ENCODE assay signal across 19 cellular contexts in genomic region chr1:224879404-224879803, GRCh38. TPM values are rescaled to one million over a fixed set of nuclear protein-coding genes. Genes with fewer than 3 reads are reported as not detected.
DNase-seq lines count a peak whose midpoint lies in the region; TF ChIP-seq lines count a peak whose summit lies in the region.
"Had no signal": no experiment of that assay in that cellular context is flagged by ENCODE, and none has a peak within 500 bp of the region (broad histone marks: within the 10 kb centered on the region; RNA-seq: fewer than 3 reads in every experiment).

No MANE protein-coding gene starts in this region.

- H2AFZ ChIP-seq in fibroblast of lung (ENCODE audit: low read length), result no peak overlapping the region
- H2AFZ ChIP-seq: PC-9 had no signal

- CTCF ChIA-PET in Caco-2 (lab: Charles Lee), result interaction anchor here (0.6 to 1.9 kb wide), 2 partner anchors 43 to 422 kb away, joined by 4 to 6 read pairs; no protein-coding TSS in a partner anchor

- no peaks in the 10 kb centered on the region for H3K79me2 ChIP-seq in fibroblast of lung (ENCODE audit: control insufficient read depth, insufficient read depth, low read length)

- no peak for TF ChIP-seq EP300 in transverse colon (IDR thresholded peaks at IDR 0.05; ENCODE audit: low read depth)

- no peaks in the 10 kb centered on the region; the same call in 1 of the 2 replicates for H3K36me3 ChIP-seq in Caco-2 (ENCODE audit: control insufficient read depth, insufficient read depth, low read length)
- no peaks in the 10 kb centered on the region for H3K36me3 ChIP-seq in fibroblast of lung (ENCODE audit: control insufficient read depth, insufficient read depth, low read length)
- H3K36me3 ChIP-seq in transverse colon, result no peaks in the 10 kb centered on the region
- H3K36me3 ChIP-seq: BLaER1 treated with 17β-estradiol and CSF1 and Interleukin-3, amounts not matched to agents 10 nM and 100 nM; prostate gland had no signal

- H3K9me3 Mint-ChIP-seq in Caco-2 (ENCODE audit: unreplicated experiment) (peaks cover 1% of the 10 kb centered on the region), neural crest cell (peaks cover 3% of the 10 kb centered on the region)
- H3K9me3 Mint-ChIP-seq: T-helper 1 cell treated with Interleukin-12 subunit alpha and Interleukin-12 subunit beta and Interleukin-4 antibody, amounts not matched to agents 30 μg/mL and 1 μg/mL, for 36 hours had no signal

- H3K9me3 ChIP-seq in Caco-2 (no peaks in the 10 kb centered on the region), fibroblast of lung (ENCODE audit: control insufficient read depth, insufficient read depth, low read depth, low read length) (no peaks in the 10 kb centered on the region), transverse colon (no peaks in the 10 kb centered on the region)
- H3K9me3 ChIP-seq: body of pancreas, prostate gland had no signal

- no peak for TF ChIP-seq CTCF in Caco-2 (IDR thresholded peaks at IDR 0.05; ENCODE audit: insufficient read depth in 1 of 2, low read depth in 1 of 2, low read length in 1 of 2, severe bottlenecking in 1 of 2, unreplicated experiment in 1 of 2)
- no peak for TF ChIP-seq CTCF in fibroblast of lung (conservative IDR thresholded peaks at IDR 0.05 in 1 of 2, IDR thresholded peaks at IDR 0.05 in 1 of 2; ENCODE audit: low read depth in 1 of 2, low read length in 2 of 2)
- no peak for TF ChIP-seq CTCF in neural crest cell (conservative IDR thresholded peaks at IDR 0.05)
- TF ChIP-seq CTCF in transverse colon (IDR thresholded peaks at IDR 0.05), result no peak

- no peak overlapping the region for H3K4me3 Mint-ChIP-seq in Caco-2 (ENCODE audit: unreplicated experiment)
- peak overlapping the region; percentile 45 for H3K4me3 Mint-ChIP-seq in neural crest cell
- H3K4me3 Mint-ChIP-seq: T-helper 1 cell treated with Interleukin-12 subunit alpha and Interleukin-12 subunit beta and Interleukin-4 antibody, amounts not matched to agents 30 μg/mL and 1 μg/mL, for 36 hours had no signal

- no TSS peak for BruUV-seq in Caco-2 (replicated peaks; lab: Mats Ljungman, UMichigan)

- no peak overlapping the region for H3K9ac ChIP-seq in fibroblast of lung (ENCODE audit: insufficient read depth, low read length)
- H3K9ac ChIP-seq: BLaER1 treated with 17β-estradiol and CSF1 and Interleukin-3, amounts not matched to agents 10 nM and 100 nM had no signal

- H3K27me3 ChIP-seq in Caco-2 (replicated peaks; ENCODE audit: control insufficient read depth, insufficient read depth, low read length), result no peaks in the 10 kb centered on the region
- H3K27me3 ChIP-seq in fibroblast of lung (ENCODE audit: control insufficient read depth, insufficient read depth, low read length), result peaks cover 5% of the 10 kb centered on the region
- no peaks in the 10 kb centered on the region for H3K27me3 ChIP-seq in transverse colon
- H3K27me3 ChIP-seq: body of pancreas had no signal

- in situ Hi-C loops in transverse colon (cut with MboI; ENCODE audit: low pct_ligation_motif_present in 1 of 4, low pct_unique_long_range_greater_than_20kb in 1 of 4, low sequenced_read_pairs in 3 of 4), result no loop called here

- H3K36me3 Mint-ChIP-seq in Caco-2 (ENCODE audit: insufficient read depth, unreplicated experiment) (peaks cover 4% of the 10 kb centered on the region), neural crest cell (ENCODE audit: low read depth) (no peaks in the 10 kb centered on the region)

- DNase-seq in Caco-2 (no peak), OCI-M1 (lab: John Stamatoyannopoulos, UW) (peak; percentile 36), fibroblast of lung (ENCODE audit: low read depth in 2 of 2) (peak; percentile 61 to 73), neural crest cell (ENCODE audit: low read depth, low spot score) (no peak), transverse colon (no peak), NCI-H128 (lab: John Stamatoyannopoulos, UW; ENCODE audit: unreplicated experiment) (no peak), NCI-H774 (lab: John Stamatoyannopoulos, UW) (no peak), NCI-H2029 (lab: John Stamatoyannopoulos, UW) (no peak)
- DNase-seq: activated CD4-positive, alpha-beta T cell treated with anti-CD3 and anti-CD28 coated beads for 48 hours; body of pancreas; Karpas-422; midbrain; NCI-H2171 treated with DMSO at 0.1 percent for 48 hours; PC-9; stimulated activated CD4-positive, alpha-beta T cell treated with anti-CD3 and anti-CD28 coated beads, Interleukin-4, amount 100 ng/mL, for 24 hours; stimulated activated naive CD4-positive, alpha-beta T cell had no signal

- POLR2A ChIA-PET in Caco-2 (lab: Charles Lee), result interaction anchor here (0.5 kb wide), 1 partner anchor 1736 kb away, joined by 4 read pairs; the partner anchor contains the start of gene TLR5

- H3K4me2 ChIP-seq in fibroblast of lung (ENCODE audit: extremely low read depth, insufficient read depth, low read length), result no peak overlapping the region
- H3K4me2 ChIP-seq: BLaER1 treated with 17β-estradiol and CSF1 and Interleukin-3, amounts not matched to agents 10 nM and 100 nM; PC-9 had no signal

- H3K27ac ChIP-seq in fibroblast of lung (ENCODE audit: insufficient read depth, low read length) (no peak overlapping the region), transverse colon (no peak overlapping the region)
- H3K27ac ChIP-seq: BLaER1 treated with 17β-estradiol and CSF1 and Interleukin-3, amounts not matched to agents 10 nM and 100 nM; body of pancreas; PC-9; prostate gland had no signal

- H3K4me1 Mint-ChIP-seq in Caco-2 (ENCODE audit: low read depth, unreplicated experiment), result peaks cover 38% of the 10 kb centered on the region
- H3K4me1 Mint-ChIP-seq in neural crest cell, result peaks cover 30% of the 10 kb centered on the region

- H3K27me3 Mint-ChIP-seq in Caco-2 (ENCODE audit: insufficient read depth, unreplicated experiment) (no peaks in the 10 kb centered on the region), neural crest cell (ENCODE audit: low read depth) (no peaks in the 10 kb centered on the region)

- 74 to 92% methylated on average over 5 of the region's 5 CpGs for WGBS in transverse colon (ENCODE audit: low coverage in 1 of 2), 2 donors

- H3K27ac Mint-ChIP-seq in Caco-2 (ENCODE audit: unreplicated experiment), result peak overlapping the region; percentile 91
- H3K27ac Mint-ChIP-seq in neural crest cell (ENCODE audit: unreplicated experiment), result peak overlapping the region; percentile 48
- H3K27ac Mint-ChIP-seq: T-helper 1 cell treated with Interleukin-12 subunit alpha and Interleukin-12 subunit beta and Interleukin-4 antibody, amounts not matched to agents 30 μg/mL and 1 μg/mL, for 36 hours had no signal

- intact Hi-C loops in Caco-2 (cut with micrococcal nuclease; ENCODE audit: unreplicated experiment) (no loop called here), transverse colon (cut with DNase I; ENCODE audit: low total_unique reads) (no loop called here)

- H3K4me1 ChIP-seq in Caco-2 (peaks cover 60% of the 10 kb centered on the region), fibroblast of lung (ENCODE audit: control insufficient read depth, extremely low read depth, insufficient read depth, low read length) (no peaks in the 10 kb centered on the region), transverse colon (peaks cover 0 to 29% (median 10%) of the 10 kb centered on the region in 4 donors)

- no peaks in the 10 kb centered on the region for H4K20me1 ChIP-seq in fibroblast of lung (ENCODE audit: control insufficient read depth, extremely low read depth, insufficient read depth, low read length)
- H4K20me1 ChIP-seq: BLaER1 treated with 17β-estradiol and CSF1 and Interleukin-3, amounts not matched to agents 10 nM and 100 nM had no signal

- H3K4me3 ChIP-seq in Caco-2 (ENCODE audit: low read depth, low read length) (no peak overlapping the region), fibroblast of lung (replicated peaks in 1 of 4; ENCODE audit: control extremely low read depth in 1 of 4, insufficient read depth in 1 of 4, low read depth in 3 of 4, low read length in 4 of 4) (no peak overlapping the region), transverse colon (no peak overlapping the region)
- H3K4me3 ChIP-seq: BLaER1 treated with 17β-estradiol and CSF1 and Interleukin-3, amounts not matched to agents 10 nM and 100 nM; body of pancreas; PC-9; prostate gland had no signal

- no peak for TF ChIP-seq POLR2A in transverse colon (IDR thresholded peaks at IDR 0.05)

RNA-seq across cellular contexts. Expression of gene DNAH14, which starts 50.1 kb away (rescaled TPM):
- total RNA-seq in Caco-2 (2022) (57.3 and 63.2 TPM in 2 replicates), fibroblast of lung (16.7 and 19.7 TPM in 2 replicates), neural crest cell (31.0 and 32.0 TPM in 2 replicates), transverse colon (10 to 100 TPM in 3 of 4 donors, 1 to 10 TPM in 1; 4.1 to 84.0 (median 11.4) TPM)
- polyA plus RNA-seq in fibroblast of lung, result 5.4 and 7.5 TPM in 2 replicates
- 4.1 and 6.1 TPM in 2 replicates for polyA plus RNA-seq in fibroblast of lung (2012)
- not detected in 2 replicates for polyA minus RNA-seq in fibroblast of lung (ENCODE audit: low replicate concordance)

Comparison
In these comparisons a context has a peak if more than half of its experiments do, and no peak if none do; other contexts are left out.
1. DNase-seq: peak in OCI-M1 (single experiment) and fibroblast of lung (2 of 2); none in Caco-2 (0 of 2), neural crest cell (single experiment), transverse colon (single experiment), NCI-H128 (single experiment), NCI-H774 (single experiment) and NCI-H2029 (single experiment).